ENCODE assay signal across 19 cellular contexts in the genomic region with DNA sequence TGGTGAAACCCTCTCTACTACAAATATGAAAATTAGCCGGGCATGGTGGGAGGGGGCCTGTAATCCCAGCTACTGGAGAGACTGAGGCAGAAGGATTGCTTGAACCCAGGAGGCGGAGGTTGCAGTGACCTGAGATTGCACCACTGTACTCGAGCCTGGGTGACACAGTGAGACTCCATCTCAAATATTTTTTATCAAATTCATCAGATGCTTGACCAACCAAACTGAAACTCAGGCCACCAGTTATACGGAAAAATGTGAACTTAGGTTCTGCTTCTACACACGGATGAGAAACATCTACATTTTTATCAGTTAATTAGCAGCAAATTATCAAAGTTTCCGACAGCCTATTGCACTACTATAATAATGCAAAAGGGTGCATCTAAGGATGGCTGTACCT. TPM values are rescaled to one million over a fixed set of nuclear protein-coding genes. Genes with fewer than 3 reads are reported as not detected.
DNase-seq lines count a peak whose midpoint lies in the region; ATAC-seq and TF ChIP-seq lines count a peak whose summit lies in the region.
"Had no signal": no experiment of that assay in that cellular context is flagged by ENCODE, and none has a peak within 500 bp of the region (broad histone marks: within the 10 kb centered on the region; RNA-seq: fewer than 3 reads in every experiment).

No MANE protein-coding gene starts in this region.

- TF ChIP-seq EP300 in tibial nerve (IDR thresholded peaks at IDR 0.05) = no peak

- H3K36me3 ChIP-seq in DND-41 (ENCODE audit: insufficient read depth, low read length) (peaks cover 31% of the 10 kb centered on the region), PC-9 (ENCODE audit: low read depth) (peaks cover 25% of the 10 kb centered on the region), endodermal cell (ENCODE audit: control insufficient read depth, insufficient read depth, low read length) (peaks cover 47% of the 10 kb centered on the region), osteoblast (ENCODE audit: insufficient read depth, low read length) (peaks cover 32% of the 10 kb centered on the region), tibial nerve (peaks cover 0 to 10% (median 0%) of the 10 kb centered on the region in 3 donors)
- H3K36me3 ChIP-seq: ascending aorta had no signal

- TF ChIP-seq POLR2A in tibial nerve (IDR thresholded peaks at IDR 0.05) (no peak), lower leg skin (IDR thresholded peaks at IDR 0.05) (no peak)

- H3K4me2 ChIP-seq in DND-41 (ENCODE audit: insufficient read depth, low read length) (peak overlapping the region; percentile 12; the same call in 1 of the 2 replicates), PC-9 (peak overlapping the region; percentile 55; the same call in 1 of the 2 replicates), osteoblast (ENCODE audit: insufficient read depth, low read length) (peak overlapping the region; percentile 96)

- WGBS in endodermal cell (ENCODE audit: insufficient coverage in 1 of 2, insufficient read length in 1 of 2), 2 experiments = 77% methylated on average over 5 to 6 of the region's 6 CpGs
- WGBS in tibial nerve, 2 donors = 62 to 63% methylated on average over 6 of the region's 6 CpGs
- 59 to 64% methylated on average over 6 of the region's 6 CpGs for WGBS in lower leg skin, 2 donors

- no peak for ATAC-seq in DND-41 (ENCODE audit: insufficient read depth, low read depth)
- ATAC-seq: activated CD4-positive, CD25-positive, alpha-beta regulatory T cell treated with anti-CD3 and anti-CD28 coated beads, Interleukin-2, amount 50 U/mL, for 24 hours; heart left ventricle; left ventricle myocardium superior; right cardiac atrium had no signal

- in situ Hi-C loops in GM13977 (cut with MboI; ENCODE audit: low pct_unique_long_range_greater_than_20kb, low sequenced_read_pairs, unreplicated experiment) = no loop called here

- H3K9me2 ChIP-seq in PC-9 (ENCODE audit: insufficient read depth) = no peaks in the 10 kb centered on the region

- CTCF ChIA-PET in PC-9 (lab: Charles Lee) = no interaction called here

- H3K4me3 ChIP-seq in DND-41 (ENCODE audit: low read depth in 1 of 2, low read length in 2 of 2) (no peak overlapping the region), PC-9 (no peak overlapping the region), endodermal cell (ENCODE audit: low read length) (no peak overlapping the region), osteoblast (ENCODE audit: insufficient read depth, low read length) (peak overlapping the region; percentile 8), tibial nerve (no peak overlapping the region), lower leg skin (ENCODE audit: low read depth, poor library complexity, severe bottlenecking) (no peak overlapping the region)
- H3K4me3 ChIP-seq: heart left ventricle had no signal

- no peak overlapping the region for H3K4me3 Mint-ChIP-seq in endodermal cell
- H3K4me3 Mint-ChIP-seq: activated naive CD4-positive, alpha-beta T cell treated with anti-CD3 and anti-CD28 coated beads, Interleukin-2, amount 50 U/mL, for 24 hours had no signal

- H3K9me3 Mint-ChIP-seq in endodermal cell = no peaks in the 10 kb centered on the region
- H3K9me3 Mint-ChIP-seq: activated naive CD4-positive, alpha-beta T cell treated with anti-CD3 and anti-CD28 coated beads, Interleukin-2, amount 50 U/mL, for 24 hours had no signal

- H3K79me2 ChIP-seq in DND-41 (ENCODE audit: insufficient read depth, low read length) (peaks cover 98% of the 10 kb centered on the region), PC-9 (ENCODE audit: low read depth) (peaks cover 97% of the 10 kb centered on the region), osteoblast (ENCODE audit: insufficient read depth, low read length) (peaks cover 97% of the 10 kb centered on the region)

- peaks cover 16% of the 10 kb centered on the region for H3K4me1 Mint-ChIP-seq in endodermal cell

- no TSS peak for BruUV-seq in PC-9 (replicated peaks; lab: Mats Ljungman, UMichigan)

- TF ChIP-seq CTCF in DND-41 (IDR thresholded peaks at IDR 0.05; ENCODE audit: borderline replicate concordance, extremely low read depth, low read length, poor library complexity, severe bottlenecking) (no peak), PC-9 (conservative IDR thresholded peaks at IDR 0.05) (no peak), endodermal cell (conservative IDR thresholded peaks at IDR 0.05) (no peak), osteoblast (IDR thresholded peaks at IDR 0.05; ENCODE audit: extremely low read depth, low read depth, low read length) (no peak), tibial nerve (IDR thresholded peaks at IDR 0.05) (no peak), GM13977 (IDR thresholded peaks at IDR 0.05; ENCODE audit: extremely low read depth, insufficient read depth, missing control alignments) (no peak), lower leg skin (IDR thresholded peaks at IDR 0.05) (no peak)

- POLR2A ChIA-PET in PC-9 (lab: Charles Lee; ENCODE audit: unreplicated experiment) = interaction anchor here (0.7 kb wide), 2 partner anchors 264 to 534 kb away, joined by 4 to 12 read pairs; no protein-coding TSS in a partner anchor

- H3K27ac Mint-ChIP-seq in endodermal cell = peak overlapping the region; percentile 15

- intact Hi-C loops in PC-9 (cut with micrococcal nuclease; ENCODE audit: unreplicated experiment) = no loop called here
- intact Hi-C loops in lower leg skin (cut with DNase I; ENCODE audit: low total_unique reads) = no loop called here

- peaks cover 38% of the 10 kb centered on the region for H3F3A ChIP-seq in PC-9 (ENCODE audit: insufficient read depth, low read depth)

- H2AFZ ChIP-seq in DND-41 (ENCODE audit: low read depth, low read length) (no peak overlapping the region), PC-9 (no peak overlapping the region), osteoblast (ENCODE audit: low read length) (no peak overlapping the region)

- no peak overlapping the region for H3K9ac ChIP-seq in DND-41 (ENCODE audit: low read depth, low read length)
- H3K9ac ChIP-seq in endodermal cell (ENCODE audit: extremely low read depth, low read length, poor library complexity, severe bottlenecking) = no peak overlapping the region

- no peaks in the 10 kb centered on the region for H3K9me3 ChIP-seq in DND-41 (ENCODE audit: insufficient read depth, low read length, severe bottlenecking)
- H3K9me3 ChIP-seq in PC-9 (ENCODE audit: insufficient read depth, low read depth) = no peaks in the 10 kb centered on the region
- no peaks in the 10 kb centered on the region for H3K9me3 ChIP-seq in endodermal cell (ENCODE audit: control insufficient read depth, low read length)
- H3K9me3 ChIP-seq in osteoblast (ENCODE audit: low read depth, low read length) = no peaks in the 10 kb centered on the region
- H3K9me3 ChIP-seq in tibial nerve = no peaks in the 10 kb centered on the region
- H3K9me3 ChIP-seq: ascending aorta, heart left ventricle had no signal

- peaks cover 41% of the 10 kb centered on the region for H3K36me3 Mint-ChIP-seq in endodermal cell (ENCODE audit: low read depth)

- DNase-seq in DND-41 = no peak
- DNase-seq in PC-9 = no peak
- DNase-seq in endodermal cell = no peak
- DNase-seq in osteoblast (ENCODE audit: insufficient read length, low spot score, missing footprints) = no peak
- DNase-seq in tibial nerve (ENCODE audit: low spot score in 2 of 2) = no peak
- DNase-seq in GM13977 (ENCODE audit: low spot score) = no peak
- DNase-seq in lower leg skin (ENCODE audit: low spot score in 2 of 2) = no peak
- DNase-seq: activated CD8-positive, alpha-beta memory T cell treated with anti-CD3 and anti-CD28 coated beads for 24 hours; effector memory CD4-positive, alpha-beta T cell; heart left ventricle; KG1; left ventricle myocardium superior; MV-4-11; NCI-H187; right cardiac atrium; T1000 had no signal

- H3K27me3 ChIP-seq in DND-41 (ENCODE audit: insufficient read depth, low read length, poor library complexity) (no peaks in the 10 kb centered on the region), PC-9 (ENCODE audit: insufficient read depth, low read depth) (no peaks in the 10 kb centered on the region), endodermal cell (ENCODE audit: control insufficient read depth, insufficient read depth, low read length, poor library complexity, severe bottlenecking) (no peaks in the 10 kb centered on the region), osteoblast (ENCODE audit: insufficient read depth, low read length) (no peaks in the 10 kb centered on the region), tibial nerve (no peaks in the 10 kb centered on the region)
- H3K27me3 ChIP-seq: ascending aorta, heart left ventricle had no signal

- H3K27me3 Mint-ChIP-seq in endodermal cell (ENCODE audit: insufficient read depth) = no peaks in the 10 kb centered on the region
- H3K27me3 Mint-ChIP-seq: activated naive CD4-positive, alpha-beta T cell treated with anti-CD3 and anti-CD28 coated beads, Interleukin-2, amount 50 U/mL, for 24 hours had no signal

- H3K4me1 ChIP-seq in DND-41 (ENCODE audit: insufficient read depth, low read length) (peaks cover 32% of the 10 kb centered on the region), PC-9 (replicated peaks; ENCODE audit: insufficient read depth) (peaks cover 39% of the 10 kb centered on the region), endodermal cell (ENCODE audit: control insufficient read depth, insufficient read depth, low read length) (peaks cover 6% of the 10 kb centered on the region), osteoblast (ENCODE audit: insufficient read depth, low read length) (peaks cover 29% of the 10 kb centered on the region), tibial nerve (peaks cover 0 to 62% (median 26%) of the 10 kb centered on the region in 4 donors)

- no peak overlapping the region for H3K27ac ChIP-seq in DND-41 (ENCODE audit: low read length)
- H3K27ac ChIP-seq in PC-9 = peak overlapping the region; percentile 6; the same call in 1 of the 2 replicates
- H3K27ac ChIP-seq in endodermal cell (ENCODE audit: low read depth, low read length) = no peak overlapping the region
- H3K27ac ChIP-seq in osteoblast (ENCODE audit: low read depth, low read length) = peak overlapping the region; percentile 32
- H3K27ac ChIP-seq in tibial nerve = no peak overlapping the region
- H3K27ac ChIP-seq: ascending aorta had no signal

- H4K20me1 ChIP-seq in DND-41 (ENCODE audit: insufficient read depth, low read length) = peaks cover 61% of the 10 kb centered on the region
- H4K20me1 ChIP-seq in PC-9 (ENCODE audit: insufficient read depth) = peaks cover 79% of the 10 kb centered on the region
- H4K20me1 ChIP-seq in osteoblast (ENCODE audit: insufficient read depth, low read length) = peaks cover 87% of the 10 kb centered on the region

RNA-seq across cellular contexts. Expression of gene ARF4, which starts 4.8 kb away (rescaled TPM):
- total RNA-seq in PC-9 (2021) (132 and 182 TPM in 2 replicates), endodermal cell (100 to 1,000 TPM; 176 to 188 TPM), osteoblast (261 and 277 TPM in 2 replicates), tibial nerve (10 to 100 TPM; 53.7 to 96.9 (median 83.9) TPM), lower leg skin (10 to 100 TPM; 39.5 to 61.6 (median 59.2) TPM)
- 184 TPM for polyA plus RNA-seq in endodermal cell (2013, experiment 1 of 2)
- polyA plus RNA-seq in endodermal cell (2013, experiment 2 of 2) = 182 TPM

RNA-seq across cellular contexts. Expression of gene PDE12, which starts 36.2 kb away (rescaled TPM):
- total RNA-seq in PC-9 (2021) (14.3 and 16.6 TPM in 2 replicates), endodermal cell (10 to 100 TPM; 10.5 to 12.5 TPM), osteoblast (17.1 and 19.9 TPM in 2 replicates), tibial nerve (10 to 100 TPM; 10.5 to 20.1 (median 16.9) TPM), lower leg skin (10 to 100 TPM; 17.4 to 26.6 (median 22.1) TPM)
- 11.1 TPM for polyA plus RNA-seq in endodermal cell (2013, experiment 1 of 2)
- polyA plus RNA-seq in endodermal cell (2013, experiment 2 of 2) = 11.3 TPM

RNA-seq across cellular contexts. Expression of gene DNAH12, which starts 48.2 kb away (rescaled TPM):
- total RNA-seq in PC-9 (2021) (0.10 and 0.22 TPM in 2 replicates), endodermal cell (1 to 10 TPM in 1 of 2 donors, under 1 TPM in 1; 0.77 to 2.2 TPM), osteoblast (under 0.01 TPM in 2 replicates), tibial nerve (1 to 10 TPM in 1 of 4 donors, under 1 TPM in 3; under 0.01 to 1.1 (median 0.15) TPM), lower leg skin (under 1 TPM in 2 of 4 donors, not detected in 2; under 0.01 to 0.03 TPM)
- polyA plus RNA-seq in endodermal cell (2013, experiment 1 of 2) = not detected
- 0.12 TPM for polyA plus RNA-seq in endodermal cell (2013, experiment 2 of 2)
- total RNA-seq: ascending aorta had no signal

Comparison
In these comparisons a context has a peak if more than half of its experiments do, and no peak if none do; other contexts are left out.
1. H3K27ac ChIP-seq: peak in PC-9 (single experiment) and osteoblast (single experiment); none in DND-41 (single experiment), endodermal cell (single experiment) and tibial nerve (0 of 4).
2. H3K4me2 ChIP-seq: peak in every context shown above with its lines; median percentile 96 in osteoblast; 55 in PC-9; 12 in DND-41.